ENCODE assay signal across 8 cellular contexts in genomic region chrX:154486052-154486395, GRCh38. TPM values are rescaled to one million over a fixed set of nuclear protein-coding genes. Genes with fewer than 3 reads are reported as not detected.
DNase-seq lines count a peak whose midpoint lies in the region; ATAC-seq and TF ChIP-seq lines count a peak whose summit lies in the region.

No MANE protein-coding gene starts in this region.

- no peaks in the 10 kb centered on the region for H3K4me1 ChIP-seq in BE2C
- peaks cover 4% of the 10 kb centered on the region; the same call in 1 of the 2 replicates for H3K4me1 ChIP-seq in IMR-90 (ENCODE audit: control insufficient read depth, insufficient read depth, low read length)
- H3K4me1 ChIP-seq in hepatocyte (ENCODE audit: insufficient read depth) = peaks cover 2% of the 10 kb centered on the region
- no peaks in the 10 kb centered on the region for H3K4me1 ChIP-seq in smooth muscle cell (ENCODE audit: low read depth)

- peak overlapping the region; percentile 86 for H3K9ac ChIP-seq in IMR-90 (ENCODE audit: low read depth, low read length)
- no peak overlapping the region for H3K9ac ChIP-seq in smooth muscle cell (ENCODE audit: low read depth)

- H3K56ac ChIP-seq in IMR-90 (ENCODE audit: extremely low read depth, insufficient read depth, low read length) = 0 out of 2 replicates have a peak overlapping the region, but pooled peaks have one; percentile 41

- H4K20me1 ChIP-seq in IMR-90 (ENCODE audit: insufficient read depth, low read length) (peaks cover 4% of the 10 kb centered on the region; the same call in 1 of the 2 replicates), hepatocyte (ENCODE audit: insufficient read depth, poor library complexity, severe bottlenecking) (no peaks in the 10 kb centered on the region), smooth muscle cell (ENCODE audit: low read depth) (no peaks in the 10 kb centered on the region)

- no TSS peak for BruUV-seq in IMR-90 (replicated peaks; lab: Mats Ljungman, UMichigan)

- H2AK5ac ChIP-seq in IMR-90 (ENCODE audit: low read depth, low read length) = peak overlapping the region; percentile 67; the same call in 1 of the 2 replicates

- H3K27ac ChIP-seq in IMR-90 (ENCODE audit: insufficient read depth, low read length) (peak overlapping the region; percentile 83), hepatocyte (peak overlapping the region; percentile 81), smooth muscle cell (ENCODE audit: low read depth) (peak overlapping the region; percentile 31)

- peak overlapping the region; percentile 68 for H3K4ac ChIP-seq in IMR-90 (ENCODE audit: low read depth, low read length)

- H4K91ac ChIP-seq in IMR-90 (ENCODE audit: insufficient read depth, low read depth, low read length) = peak overlapping the region; percentile 62; the same call in 1 of the 2 replicates

- dilution Hi-C loops in IMR-90 (cut with HindIII; ENCODE audit: low sequenced_read_pairs, unreplicated experiment) = no loop called here

- intact Hi-C loops in IMR-90 (cut with micrococcal nuclease) = no loop called here

- H3K4me3 ChIP-seq in BE2C (ENCODE audit: low read depth, low read length) (peak overlapping the region; percentile 63), IMR-90 (ENCODE audit: insufficient read depth, low read depth, low read length) (peak overlapping the region; percentile 86), hepatocyte (peak overlapping the region; percentile 42), smooth muscle cell (peak overlapping the region; percentile 52)

- WGBS in IMR-90 (ENCODE audit: extremely low coverage in 2 of 2, insufficient read length in 1 of 2), 2 experiments = 36% methylated on average over 19 of the region's 35 CpGs; no CpG with 5 or more reads in 1 of the 2 experiments
- whole genome bisulfite sequencing in hepatocyte (ENCODE audit: low lambda C conversion rate, missing lambda C conversion rate) = 53% methylated on average over 12 of the region's 35 CpGs
- WGBS in smooth muscle cell (ENCODE audit: low lambda C conversion rate) = 40% methylated on average over 34 of the region's 35 CpGs

- H3K23ac ChIP-seq in IMR-90 (ENCODE audit: low read depth, low read length) = no peak overlapping the region

- H3K4me2 ChIP-seq in IMR-90 (ENCODE audit: low read depth, low read length) = peak overlapping the region; percentile 64
- H3K4me2 ChIP-seq in hepatocyte = peak overlapping the region; percentile 80
- peak overlapping the region; percentile 83 for H3K4me2 ChIP-seq in smooth muscle cell

- H3K18ac ChIP-seq in IMR-90 (ENCODE audit: low read depth, low read length) = no peak overlapping the region

- H3K79me2 ChIP-seq in hepatocyte (peaks cover 5% of the 10 kb centered on the region), smooth muscle cell (ENCODE audit: low read depth) (peaks cover 12% of the 10 kb centered on the region)

- ATAC-seq in IMR-90 (ENCODE audit: low read depth) = no peak
- no peak for ATAC-seq in HG03571 (IDR thresholded peaks at IDR 0.05; ENCODE audit: unreplicated experiment)

- DNase-seq in BE2C (no peak), IMR-90 (no peak), hepatocyte (ENCODE audit: low spot score) (peak; percentile 33), smooth muscle cell (lab: John Stamatoyannopoulos, UW; ENCODE audit: unreplicated experiment) (no peak), Kasumi-1 (lab: John Stamatoyannopoulos, UW) (no peak), MV-4-11 (lab: John Stamatoyannopoulos, UW) (no peak)
- DNase-seq in activated naive CD4-positive, alpha-beta T cell treated with anti-CD3 and anti-CD28 coated beads, Interleukin-2, amount 50 U/mL, for 16 hours = peak; percentile 25

- no peak overlapping the region for H2BK15ac ChIP-seq in IMR-90 (ENCODE audit: low read depth, low read length)

- POLR2A ChIA-PET in IMR-90 (lab: Charles Lee; ENCODE audit: unreplicated experiment) = interaction anchor here (0.6 kb wide), 1 partner anchor 36 kb away, joined by 6 read pairs; no protein-coding TSS in a partner anchor

- H3F3A ChIP-seq in smooth muscle cell (ENCODE audit: low read depth) = no peaks in the 10 kb centered on the region

- no peak overlapping the region for H2BK120ac ChIP-seq in IMR-90 (ENCODE audit: low read depth, low read length)

- no peak for TF ChIP-seq RAD21 in IMR-90 (IDR thresholded peaks at IDR 0.05; ENCODE audit: low read length)

- H4K8ac ChIP-seq in IMR-90 (ENCODE audit: low read depth in 2 of 2, low read length in 2 of 2) = peak overlapping the region; percentile 24 to 78; a peak in 3 of 4 replicates

- peak overlapping the region; percentile 46 for H4K5ac ChIP-seq in IMR-90 (ENCODE audit: low read depth, low read length)

- CTCF ChIA-PET in IMR-90 (lab: Yijun Ruan, JAX) = no interaction called here

- no peaks in the 10 kb centered on the region for H3K27me3 ChIP-seq in BE2C
- no peaks in the 10 kb centered on the region for H3K27me3 ChIP-seq in IMR-90 (ENCODE audit: control insufficient read depth, insufficient read depth, low read length)
- no peaks in the 10 kb centered on the region for H3K27me3 ChIP-seq in hepatocyte
- no peaks in the 10 kb centered on the region for H3K27me3 ChIP-seq in smooth muscle cell (ENCODE audit: low read depth)

- peaks cover 3 to 38% of the 10 kb centered on the region in 2 experiments; a peak in 3 of 4 replicates for H3K79me1 ChIP-seq in IMR-90 (ENCODE audit: low read depth in 1 of 2, low read length in 2 of 2)

- H3K14ac ChIP-seq in IMR-90 (replicated peaks; ENCODE audit: low read depth, low read length) = peak overlapping the region; percentile 82; the same call in 1 of the 2 replicates

- no peak overlapping the region for H2BK20ac ChIP-seq in IMR-90 (ENCODE audit: low read depth, low read length)

- no peaks in the 10 kb centered on the region for H3K9me2 ChIP-seq in hepatocyte (replicated peaks; ENCODE audit: insufficient read depth)

- in situ Hi-C loops in IMR-90 (cut with MboI; ENCODE audit: low sequenced_read_pairs) = no loop called here

- H2AFZ ChIP-seq in IMR-90 (replicated peaks; ENCODE audit: low read length, poor library complexity) = peak overlapping the region; percentile 69
- H2AFZ ChIP-seq in hepatocyte = no peak overlapping the region
- H2AFZ ChIP-seq in smooth muscle cell (ENCODE audit: low read depth) = no peak overlapping the region

- H3K36me3 ChIP-seq in BE2C (peaks cover 13% of the 10 kb centered on the region), IMR-90 (ENCODE audit: control insufficient read depth, insufficient read depth, low read length) (peaks cover 16% of the 10 kb centered on the region; the same call in 1 of the 2 replicates), hepatocyte (replicated peaks; ENCODE audit: insufficient read depth, low read depth) (no peaks in the 10 kb centered on the region), smooth muscle cell (ENCODE audit: low read depth) (no peaks in the 10 kb centered on the region)

- H3K9me1 ChIP-seq in IMR-90 (ENCODE audit: insufficient read depth, low read length) = peaks cover 8% of the 10 kb centered on the region; the same call in 1 of the 2 replicates

- no peak for TF ChIP-seq POLR2A in IMR-90 (IDR thresholded peaks at IDR 0.05; ENCODE audit: low read depth, low read length)

- TF ChIP-seq CTCF in BE2C (IDR thresholded peaks at IDR 0.05; ENCODE audit: low read depth, low read length) (no peak), IMR-90 (conservative IDR thresholded peaks at IDR 0.05; ENCODE audit: low read depth, low read length) (no peak), hepatocyte (IDR thresholded peaks at IDR 0.05; ENCODE audit: poor library complexity) (no peak), smooth muscle cell (IDR thresholded peaks at IDR 0.05; ENCODE audit: borderline replicate concordance, insufficient read depth, poor library complexity, severe bottlenecking) (no peak)

- no peaks in the 10 kb centered on the region for H3K9me3 ChIP-seq in BE2C
- no peaks in the 10 kb centered on the region for H3K9me3 ChIP-seq in IMR-90 (ENCODE audit: control insufficient read depth, insufficient read depth, low read length)
- no peaks in the 10 kb centered on the region for H3K9me3 ChIP-seq in hepatocyte (ENCODE audit: low read depth)
- no peaks in the 10 kb centered on the region for H3K9me3 ChIP-seq in smooth muscle cell (replicated peaks; ENCODE audit: low read depth)

- peak overlapping the region; percentile 43 for H2BK5ac ChIP-seq in IMR-90 (ENCODE audit: low read depth, low read length, poor library complexity, severe bottlenecking)

- H2AK9ac ChIP-seq in IMR-90 (replicated peaks; ENCODE audit: low read depth, low read length, poor library complexity) = peak overlapping the region; percentile 99

RNA-seq across cellular contexts. Expression of gene UBL4A, which starts 0.4 kb away (rescaled TPM):
- 119 TPM for polyA plus RNA-seq in BE2C (2012; ENCODE audit: insufficient read depth, insufficient read length, low read depth)
- 21.4 and 28.3 TPM in 2 replicates for total RNA-seq in IMR-90 (2012; rRNA removed)
- 22.2 and 24.6 TPM in 2 replicates for polyA plus RNA-seq in IMR-90 (2012; rRNA removed)
- 17.4 and 24.0 TPM in 2 replicates for polyA plus RNA-seq in IMR-90 (2012; cell fraction: cytosol; rRNA removed)
- 12.6 and 22.4 TPM in 2 replicates for polyA plus RNA-seq in IMR-90 (2012; cell fraction: nucleus; rRNA removed; ENCODE audit: low replicate concordance)
- total RNA-seq in hepatocyte = 25.0 and 26.7 TPM in 2 replicates
- polyA plus RNA-seq in hepatocyte = 29.9 and 34.0 TPM in 2 replicates
- total RNA-seq in smooth muscle cell = 28.7 and 42.1 TPM in 2 replicates
- 46.9 and 50.8 TPM in 2 replicates for polyA plus RNA-seq in smooth muscle cell

RNA-seq across cellular contexts. Expression of gene SLC10A3, which starts 4.4 kb away (rescaled TPM):
- polyA plus RNA-seq in BE2C (2012; ENCODE audit: insufficient read depth, insufficient read length, low read depth) = 20.6 TPM
- 15.2 and 16.1 TPM in 2 replicates for total RNA-seq in IMR-90 (2012; rRNA removed)
- 24.6 and 26.9 TPM in 2 replicates for polyA plus RNA-seq in IMR-90 (2012; rRNA removed)
- polyA plus RNA-seq in IMR-90 (2012; cell fraction: cytosol; rRNA removed) = 12.0 and 39.4 TPM in 2 replicates
- 12.8 and 26.1 TPM in 2 replicates for polyA plus RNA-seq in IMR-90 (2012; cell fraction: nucleus; rRNA removed; ENCODE audit: low replicate concordance)
- 28.8 and 29.3 TPM in 2 replicates for total RNA-seq in hepatocyte
- polyA plus RNA-seq in hepatocyte = 48.3 and 59.8 TPM in 2 replicates
- total RNA-seq in smooth muscle cell = 26.8 and 34.7 TPM in 2 replicates
- 52.1 and 63.1 TPM in 2 replicates for polyA plus RNA-seq in smooth muscle cell

RNA-seq across cellular contexts. Expression of gene LAGE3, which starts 6.9 kb away (rescaled TPM):
- 92.5 TPM for polyA plus RNA-seq in BE2C (2012; ENCODE audit: insufficient read depth, insufficient read length, low read depth)
- total RNA-seq in IMR-90 (2012; rRNA removed) (3.6 and 6.4 TPM in 2 replicates), hepatocyte (32.2 and 40.0 TPM in 2 replicates), smooth muscle cell (33.8 and 39.7 TPM in 2 replicates)
- polyA plus RNA-seq in IMR-90 (2012; rRNA removed) (14.8 and 17.6 TPM in 2 replicates), hepatocyte (49.4 and 50.8 TPM in 2 replicates), smooth muscle cell (52.7 and 66.1 TPM in 2 replicates)
- 20.2 and 29.9 TPM in 2 replicates for polyA plus RNA-seq in IMR-90 (2012; cell fraction: cytosol; rRNA removed)
- polyA plus RNA-seq in IMR-90 (2012; cell fraction: nucleus; rRNA removed; ENCODE audit: low replicate concordance) = 5.5 and 10.3 TPM in 2 replicates

RNA-seq across cellular contexts. Expression of gene PLXNA3, which starts 27.9 kb away (rescaled TPM):
- polyA plus RNA-seq in BE2C (2012; ENCODE audit: insufficient read depth, insufficient read length, low read depth) = 124 TPM
- total RNA-seq in IMR-90 (2012; rRNA removed) (4.3 and 8.1 TPM in 2 replicates), hepatocyte (10.6 and 14.1 TPM in 2 replicates), smooth muscle cell (15.1 and 33.6 TPM in 2 replicates)
- polyA plus RNA-seq in IMR-90 (2012; rRNA removed) (111 and 126 TPM in 2 replicates), hepatocyte (23.2 and 28.7 TPM in 2 replicates), smooth muscle cell (38.2 and 60.2 TPM in 2 replicates)
- 12.8 and 52.2 TPM in 2 replicates for polyA plus RNA-seq in IMR-90 (2012; cell fraction: cytosol; rRNA removed)
- polyA plus RNA-seq in IMR-90 (2012; cell fraction: nucleus; rRNA removed; ENCODE audit: low replicate concordance) = 469 and 902 TPM in 2 replicates

RNA-seq across cellular contexts. Expression of gene FAM3A, which starts 30.0 kb away (rescaled TPM):
- polyA plus RNA-seq in BE2C (2012; ENCODE audit: insufficient read depth, insufficient read length, low read depth) = 29.7 TPM
- total RNA-seq in IMR-90 (2012; rRNA removed) (14.0 and 15.0 TPM in 2 replicates), hepatocyte (33.8 and 41.1 TPM in 2 replicates), smooth muscle cell (13.6 and 16.0 TPM in 2 replicates)
- polyA plus RNA-seq in IMR-90 (2012; rRNA removed) (47.2 and 52.0 TPM in 2 replicates), hepatocyte (68.0 and 70.9 TPM in 2 replicates), smooth muscle cell (49.1 and 53.7 TPM in 2 replicates)
- polyA plus RNA-seq in IMR-90 (2012; cell fraction: cytosol; rRNA removed) = 35.3 and 65.1 TPM in 2 replicates
- polyA plus RNA-seq in IMR-90 (2012; cell fraction: nucleus; rRNA removed; ENCODE audit: low replicate concordance) = 99.5 and 206 TPM in 2 replicates

Comparison
In these comparisons a context has a peak if more than half of its experiments do, and no peak if none do; other contexts are left out.
1. DNase-seq: peak in activated naive CD4-positive, alpha-beta T cell treated with anti-CD3 and anti-CD28 coated beads, Interleukin-2, amount 50 U/mL, for 16 hours (single experiment) and hepatocyte (single experiment); none in BE2C (single experiment), IMR-90 (single experiment), smooth muscle cell (single experiment), Kasumi-1 (0 of 2) and MV-4-11 (single experiment).
2. H3K27ac ChIP-seq: peak in every context shown above with its lines; median percentile 83 in IMR-90; 81 in hepatocyte; 31 in smooth muscle cell.
3. Peak in every context shown above with its lines, with median percentiles within 50 percentile points of each other: H3K4me3 ChIP-seq and H3K4me2 ChIP-seq.